ENCODE assay signal across 10 cellular contexts in genomic region chr11:118212781-118213565, GRCh38. TPM values are rescaled to one million over a fixed set of nuclear protein-coding genes. Genes with fewer than 3 reads are reported as not detected.
DNase-seq lines count a peak whose midpoint lies in the region; ATAC-seq, FAIRE-seq and TF ChIP-seq lines count a peak whose summit lies in the region.
"Had no signal": no experiment of that assay in that cellular context is flagged by ENCODE, and none has a peak within 500 bp of the region (broad histone marks: within the 10 kb centered on the region; RNA-seq: fewer than 3 reads in every experiment).

No MANE protein-coding gene starts in this region.

- H3K79me2 ChIP-seq in GM12878 (ENCODE audit: control insufficient read depth, insufficient read depth, low read length) (no peaks in the 10 kb centered on the region), neural progenitor cell (ENCODE audit: low read depth) (no peaks in the 10 kb centered on the region)

- TF ChIP-seq CTCF in GM12878 (IDR thresholded peaks at IDR 0.05 in 2 of 3, conservative IDR thresholded peaks at IDR 0.05 in 1 of 3; ENCODE audit: control insufficient read depth in 2 of 3, extremely low read depth in 1 of 3, insufficient read depth in 1 of 3, low read depth in 3 of 3, low read length in 3 of 3) = no peak
- TF ChIP-seq CTCF in neural progenitor cell (IDR thresholded peaks at IDR 0.05) = no peak

- WGBS in GM12878 (ENCODE audit: insufficient coverage, insufficient replicate concordance, low lambda C conversion rate, missing lambda C conversion rate) = 72% methylated on average over 5 of the region's 5 CpGs

- peaks cover 91% of the 10 kb centered on the region for H3K4me1 Mint-ChIP-seq in activated CD8-positive, alpha-beta memory T cell treated with anti-CD3 and anti-CD28 coated beads, Interleukin-2, amount 10 ng/mL, durations not matched to agents 7 days and 5 days
- peaks cover 26% of the 10 kb centered on the region for H3K4me1 Mint-ChIP-seq in neural progenitor cell

- CTCF ChIA-PET in activated CD8-positive, alpha-beta memory T cell treated with anti-CD3 and anti-CD28 coated beads, Interleukin-2, amount 10 ng/mL, durations not matched to agents 7 days and 5 days (lab: Charles Lee) = interaction anchor here (1.3 to 4.7 kb wide), 8 partner anchors 8 to 83 kb away, joined by 6 to 28 read pairs (median 14); partner anchors contain the start of gene JAML
- CTCF ChIA-PET in GM12878 (lab: Yijun Ruan, JAX) = interaction anchor here (0.6 to 6.9 kb wide), 10 partner anchors 10 to 83 kb away, joined by 3 to 62 read pairs (median 4); partner anchors contain the start of gene JAML

- H3K4me1 ChIP-seq in GM12878 (ENCODE audit: control insufficient read depth, insufficient read depth, low read length) (peaks cover 36% of the 10 kb centered on the region), neural progenitor cell (peaks cover 47% of the 10 kb centered on the region)

- peaks cover 62% of the 10 kb centered on the region for H3K36me3 Mint-ChIP-seq in activated CD8-positive, alpha-beta memory T cell treated with anti-CD3 and anti-CD28 coated beads, Interleukin-2, amount 10 ng/mL, durations not matched to agents 7 days and 5 days
- no peaks in the 10 kb centered on the region for H3K36me3 Mint-ChIP-seq in neural progenitor cell

- no peak for DNase-seq in activated CD8-positive, alpha-beta memory T cell treated with anti-CD3 and anti-CD28 coated beads, Interleukin-2, amount 10 ng/mL, durations not matched to agents 7 days and 5 days
- DNase-seq in activated CD8-positive, alpha-beta memory T cell treated with anti-CD3 and anti-CD28 coated beads, Interleukin-2, amount 50 U/mL, for 4 hours = no peak
- DNase-seq in MV-4-11 (lab: John Stamatoyannopoulos, UW) = peak; percentile 88
- no peak for DNase-seq in GM12878 (ENCODE audit: low read depth, low spot score)
- DNase-seq in neural progenitor cell (ENCODE audit: low spot score) = peak; percentile 45
- DNase-seq in T1000 (lab: John Stamatoyannopoulos, UW) = no peak
- no peak for DNase-seq in hypothalamus (lab: John Stamatoyannopoulos, UW)
- no peak for DNase-seq in NCI-H1105 (lab: John Stamatoyannopoulos, UW)
- DNase-seq: NCI-H2029 treated with DMSO at 0.1 percent for 48 hours, SJCRH30 had no signal

- no peak overlapping the region for H3K4me2 ChIP-seq in GM12878 (ENCODE audit: control insufficient read depth, insufficient read depth)
- peak overlapping the region; percentile 59 for H3K4me2 ChIP-seq in neural progenitor cell

- H3K36me3 ChIP-seq in GM12878 (ENCODE audit: control insufficient read depth in 2 of 2, insufficient read depth in 2 of 2, low read length in 1 of 2) = no peaks in the 10 kb centered on the region
- no peaks in the 10 kb centered on the region for H3K36me3 ChIP-seq in neural progenitor cell
- H3K36me3 ChIP-seq: SJCRH30 had no signal

- no peak for FAIRE-seq in GM12878 (lab: Jason Lieb, UNC)

- H3K27me3 Mint-ChIP-seq in activated CD8-positive, alpha-beta memory T cell treated with anti-CD3 and anti-CD28 coated beads, Interleukin-2, amount 10 ng/mL, durations not matched to agents 7 days and 5 days = no peaks in the 10 kb centered on the region
- peaks cover 10% of the 10 kb centered on the region for H3K27me3 Mint-ChIP-seq in neural progenitor cell (ENCODE audit: insufficient read depth, low read depth)

- H3K9me3 ChIP-seq in GM12878 (replicated peaks; ENCODE audit: control insufficient read depth, insufficient read depth, low read length) (no peaks in the 10 kb centered on the region; the same call in 2 of the 3 replicates), neural progenitor cell (ENCODE audit: low read depth) (no peaks in the 10 kb centered on the region)
- H3K9me3 ChIP-seq: SJCRH30 had no signal

- TF ChIP-seq RAD21 in GM12878 (IDR thresholded peaks at IDR 0.05; ENCODE audit: insufficient read depth, low read depth, low read length) = no peak

- H3K9me3 Mint-ChIP-seq in activated CD8-positive, alpha-beta memory T cell treated with anti-CD3 and anti-CD28 coated beads, Interleukin-2, amount 10 ng/mL, durations not matched to agents 7 days and 5 days (ENCODE audit: low read depth) = no peaks in the 10 kb centered on the region
- H3K9me3 Mint-ChIP-seq in neural progenitor cell = no peaks in the 10 kb centered on the region

- TF ChIP-seq POLR2A in GM12878 (IDR thresholded peaks at IDR 0.05; ENCODE audit: low read depth, low read length) = no peak

- TF ChIP-seq EP300 in GM12878 (IDR thresholded peaks at IDR 0.05; ENCODE audit: borderline replicate concordance in 1 of 2, control insufficient read depth in 1 of 2, low read depth in 2 of 2, low read length in 2 of 2) = no peak

- H3K9ac ChIP-seq in GM12878 (ENCODE audit: control insufficient read depth, insufficient read depth, low read length) (no peak overlapping the region), neural progenitor cell (no peak overlapping the region)

- SMC1A ChIA-PET in GM12878 (lab: Charles Lee; ENCODE audit: uncharacterized antibody, unreplicated experiment) = interaction anchor here (0.8 to 5.8 kb wide), 14 partner anchors 10 to 70 kb away, joined by 3 to 80 read pairs (median 9); partner anchors contain the start of genes JAML and MPZL3

- POLR2A ChIA-PET in GM12878 (lab: Charles Lee) = interaction anchor here (0.7 to 1.2 kb wide), 4 partner anchors 14 to 48 kb away, joined by 3 read pairs; no protein-coding TSS in a partner anchor

- H3K4me3 Mint-ChIP-seq in activated CD8-positive, alpha-beta memory T cell treated with anti-CD3 and anti-CD28 coated beads, Interleukin-2, amount 10 ng/mL, durations not matched to agents 7 days and 5 days = peak overlapping the region; percentile 79
- H3K4me3 Mint-ChIP-seq in neural progenitor cell = no peak overlapping the region

- intact Hi-C loops in GM12878 (cut with micrococcal nuclease; ENCODE audit: unreplicated experiment) = no loop called here

- no peak overlapping the region for H2AFZ ChIP-seq in GM12878 (ENCODE audit: control insufficient read depth, low read depth, low read length)
- H2AFZ ChIP-seq in neural progenitor cell (replicated peaks) = peak overlapping the region; percentile 44

- RAD21 ChIA-PET in GM12878 (lab: Charles Lee; ENCODE audit: unreplicated experiment) = interaction anchor here (1.1 to 4.2 kb wide), 4 partner anchors 10 to 36 kb away, joined by 3 to 43 read pairs (median 15); partner anchors contain the start of gene JAML

- in situ Hi-C loops in GM12878 (cut with MboI) = no loop called here

- no peak for ATAC-seq in activated CD8-positive, alpha-beta memory T cell treated with anti-CD3 and anti-CD28 coated beads, Interleukin-2, amount 10 ng/mL, durations not matched to agents 7 days and 5 days
- ATAC-seq in GM12878 = no peak

- H3K27ac Mint-ChIP-seq in activated CD8-positive, alpha-beta memory T cell treated with anti-CD3 and anti-CD28 coated beads, Interleukin-2, amount 10 ng/mL, durations not matched to agents 7 days and 5 days = peak overlapping the region; percentile 98
- no peak overlapping the region for H3K27ac Mint-ChIP-seq in neural progenitor cell

- BruUV-seq in GM12878 (replicated peaks; lab: Mats Ljungman, UMichigan) = no TSS peak

- peaks cover 45% of the 10 kb centered on the region for H3F3A ChIP-seq in neural progenitor cell (ENCODE audit: low read depth)

- H3K27me3 ChIP-seq in GM12878 (replicated peaks in 1 of 2; ENCODE audit: control insufficient read depth in 2 of 2, insufficient read depth in 2 of 2, low read length in 1 of 2) (no peaks in the 10 kb centered on the region), neural progenitor cell (no peaks in the 10 kb centered on the region)
- H3K27me3 ChIP-seq: SJCRH30 had no signal

- no peak overlapping the region for H3K4me3 ChIP-seq in GM12878
- H3K4me3 ChIP-seq in neural progenitor cell = no peak overlapping the region
- H3K4me3 ChIP-seq: SJCRH30 had no signal

- H4K20me1 ChIP-seq in GM12878 (ENCODE audit: control insufficient read depth, insufficient read depth) = no peaks in the 10 kb centered on the region
- H4K20me1 ChIP-seq in neural progenitor cell (ENCODE audit: low read depth) = no peaks in the 10 kb centered on the region

- H3K27ac ChIP-seq in GM12878 (ENCODE audit: control insufficient read depth, insufficient read depth) = no peak overlapping the region
- peak overlapping the region; percentile 63 for H3K27ac ChIP-seq in neural progenitor cell
- H3K27ac ChIP-seq: SJCRH30 had no signal

RNA-seq across cellular contexts. Expression of gene JAML, which starts 11.8 kb away (rescaled TPM):
- total RNA-seq in activated CD8-positive, alpha-beta memory T cell treated with anti-CD3 and anti-CD28 coated beads, Interleukin-2, amount 10 ng/mL, durations not matched to agents 7 days and 5 days = 100 to 1,000 TPM; 139 to 142 TPM
- 12.6 TPM in 2 replicates for total RNA-seq in GM12878 (2013; cell fraction: nucleolus; rRNA removed)
- total RNA-seq in GM12878 (2014; rRNA removed) = 2.9 and 5.0 TPM in 2 replicates
- 3.4 and 4.7 TPM in 2 replicates for total RNA-seq in GM12878 (2014; rRNA removed; fragmentation: Illumina TruSeq; extraction: Trizol)
- total RNA-seq in GM12878 (2021) = 2.4 and 3.7 TPM in 2 replicates
- 0.88 TPM for polyA plus RNA-seq in GM12878 (2011; ENCODE audit: low read depth)
- 0.50 and 0.60 TPM in 2 replicates for polyA plus RNA-seq in GM12878 (2011; rRNA removed)
- polyA plus RNA-seq in GM12878 (2011; cell fraction: cytosol; rRNA removed) = 0.25 and 0.27 TPM in 2 replicates
- 1.2 and 1.5 TPM in 2 replicates for polyA plus RNA-seq in GM12878 (2011; cell fraction: nucleus; rRNA removed)
- polyA plus RNA-seq in GM12878 (2012) = 0.62 and 1.2 TPM in 2 replicates
- polyA plus RNA-seq in GM12878 (2014; fragmentation: Illumina TruSeq; extraction: Trizol) = 4.8 and 6.1 TPM in 2 replicates
- polyA plus RNA-seq in GM12878 (2014; fragmentation: Nextera tagmentation; extraction: Ambion mirVana) = 1 to 10 TPM; 2.9 to 3.5 TPM
- polyA plus RNA-seq in GM12878 (2014; rRNA removed) = 2.1 and 4.0 TPM in 2 replicates
- 1 to 10 TPM; 7.7 to 8.1 TPM for polyA plus RNA-seq in GM12878 (2016; fragmentation: Nextera tagmentation; extraction: Ambion mirVana)
- 0.31 and 0.66 TPM in 2 replicates for polyA minus RNA-seq in GM12878 (2011; rRNA and poly(A)+ RNA removed)
- not detected in 2 replicates for polyA minus RNA-seq in GM12878 (2011; cell fraction: cytosol; rRNA and poly(A)+ RNA removed)
- 0.57 and 0.85 TPM in 2 replicates for polyA minus RNA-seq in GM12878 (2011; cell fraction: nucleus; rRNA and poly(A)+ RNA removed)
- 0.09 TPM in 1 of 2 replicates, not detected in the other for total RNA-seq in neural progenitor cell (ENCODE audit: low replicate concordance)
- total RNA-seq: SJCRH30 had no signal

RNA-seq across cellular contexts. Expression of gene SCN2B, which starts 36.5 kb away (rescaled TPM):
- not detected for total RNA-seq in activated CD8-positive, alpha-beta memory T cell treated with anti-CD3 and anti-CD28 coated beads, Interleukin-2, amount 10 ng/mL, durations not matched to agents 7 days and 5 days
- not detected in 2 replicates for total RNA-seq in GM12878 (2013; cell fraction: nucleolus; rRNA removed)
- total RNA-seq in GM12878 (2014; rRNA removed) = 0.05 TPM in 1 of 2 replicates, not detected in the other
- not detected in 2 replicates for total RNA-seq in GM12878 (2014; rRNA removed; fragmentation: Illumina TruSeq; extraction: Trizol)
- not detected in 2 replicates for total RNA-seq in GM12878 (2021)
- not detected for polyA plus RNA-seq in GM12878 (2011; ENCODE audit: low read depth)
- 0.01 TPM in 1 of 2 replicates, not detected in the other for polyA plus RNA-seq in GM12878 (2011; rRNA removed)
- polyA plus RNA-seq in GM12878 (2011; cell fraction: cytosol; rRNA removed) = not detected in 2 replicates
- not detected in 2 replicates for polyA plus RNA-seq in GM12878 (2011; cell fraction: nucleus; rRNA removed)
- polyA plus RNA-seq in GM12878 (2012) = not detected in 2 replicates
- not detected in 2 replicates for polyA plus RNA-seq in GM12878 (2014; fragmentation: Illumina TruSeq; extraction: Trizol)
- not detected for polyA plus RNA-seq in GM12878 (2014; fragmentation: Nextera tagmentation; extraction: Ambion mirVana)
- polyA plus RNA-seq in GM12878 (2014; rRNA removed) = not detected in 2 replicates
- not detected for polyA plus RNA-seq in GM12878 (2016; fragmentation: Nextera tagmentation; extraction: Ambion mirVana)
- not detected in 2 replicates for polyA minus RNA-seq in GM12878 (2011; rRNA and poly(A)+ RNA removed)
- polyA minus RNA-seq in GM12878 (2011; cell fraction: cytosol; rRNA and poly(A)+ RNA removed) = not detected in 2 replicates
- polyA minus RNA-seq in GM12878 (2011; cell fraction: nucleus; rRNA and poly(A)+ RNA removed) = not detected in 2 replicates
- total RNA-seq in neural progenitor cell (ENCODE audit: low replicate concordance) = 0.15 and 0.37 TPM in 2 replicates
- total RNA-seq: SJCRH30 had no signal

RNA-seq across cellular contexts. Expression of gene MPZL3, which starts 39.2 kb away (rescaled TPM):
- 10 to 100 TPM; 20.4 to 28.4 TPM for total RNA-seq in activated CD8-positive, alpha-beta memory T cell treated with anti-CD3 and anti-CD28 coated beads, Interleukin-2, amount 10 ng/mL, durations not matched to agents 7 days and 5 days
- total RNA-seq in GM12878 (2013; cell fraction: nucleolus; rRNA removed) = 5.2 and 5.4 TPM in 2 replicates
- total RNA-seq in GM12878 (2014; rRNA removed) = 7.3 and 9.8 TPM in 2 replicates
- total RNA-seq in GM12878 (2014; rRNA removed; fragmentation: Illumina TruSeq; extraction: Trizol) = 6.6 TPM in 2 replicates
- total RNA-seq in GM12878 (2021) = 5.6 and 6.4 TPM in 2 replicates
- 1.7 TPM for polyA plus RNA-seq in GM12878 (2011; ENCODE audit: low read depth)
- 5.5 and 8.5 TPM in 2 replicates for polyA plus RNA-seq in GM12878 (2011; rRNA removed)
- polyA plus RNA-seq in GM12878 (2011; cell fraction: cytosol; rRNA removed) = 3.0 TPM in 2 replicates
- 1.9 and 2.6 TPM in 2 replicates for polyA plus RNA-seq in GM12878 (2011; cell fraction: nucleus; rRNA removed)
- polyA plus RNA-seq in GM12878 (2012) = 2.2 and 2.4 TPM in 2 replicates
- 6.0 and 8.0 TPM in 2 replicates for polyA plus RNA-seq in GM12878 (2014; fragmentation: Illumina TruSeq; extraction: Trizol)
- 1 to 10 TPM; 2.1 to 7.5 TPM for polyA plus RNA-seq in GM12878 (2014; fragmentation: Nextera tagmentation; extraction: Ambion mirVana)
- 4.6 and 7.0 TPM in 2 replicates for polyA plus RNA-seq in GM12878 (2014; rRNA removed)
- 1 to 10 TPM; 4.0 to 4.7 TPM for polyA plus RNA-seq in GM12878 (2016; fragmentation: Nextera tagmentation; extraction: Ambion mirVana)
- polyA minus RNA-seq in GM12878 (2011; rRNA and poly(A)+ RNA removed) = 6.7 and 8.9 TPM in 2 replicates
- polyA minus RNA-seq in GM12878 (2011; cell fraction: cytosol; rRNA and poly(A)+ RNA removed) = 1.6 and 2.2 TPM in 2 replicates
- 0.73 and 0.86 TPM in 2 replicates for polyA minus RNA-seq in GM12878 (2011; cell fraction: nucleus; rRNA and poly(A)+ RNA removed)
- total RNA-seq in neural progenitor cell (ENCODE audit: low replicate concordance) = 1.1 and 5.7 TPM in 2 replicates

RNA-seq across cellular contexts. Expression of gene MPZL2, which starts 51.1 kb away (rescaled TPM):
- total RNA-seq in activated CD8-positive, alpha-beta memory T cell treated with anti-CD3 and anti-CD28 coated beads, Interleukin-2, amount 10 ng/mL, durations not matched to agents 7 days and 5 days = 1 to 10 TPM; 3.0 to 3.2 TPM
- total RNA-seq in GM12878 (2013; cell fraction: nucleolus; rRNA removed) = 1.6 and 1.8 TPM in 2 replicates
- 3.3 and 4.0 TPM in 2 replicates for total RNA-seq in GM12878 (2014; rRNA removed)
- 3.0 and 3.1 TPM in 2 replicates for total RNA-seq in GM12878 (2014; rRNA removed; fragmentation: Illumina TruSeq; extraction: Trizol)
- total RNA-seq in GM12878 (2021) = 3.2 and 4.4 TPM in 2 replicates
- not detected for polyA plus RNA-seq in GM12878 (2011; ENCODE audit: low read depth)
- 0.76 and 0.81 TPM in 2 replicates for polyA plus RNA-seq in GM12878 (2011; rRNA removed)
- 0.37 and 0.45 TPM in 2 replicates for polyA plus RNA-seq in GM12878 (2011; cell fraction: cytosol; rRNA removed)
- 0.89 and 1.5 TPM in 2 replicates for polyA plus RNA-seq in GM12878 (2011; cell fraction: nucleus; rRNA removed)
- polyA plus RNA-seq in GM12878 (2012) = 0.15 and 0.17 TPM in 2 replicates
- polyA plus RNA-seq in GM12878 (2014; fragmentation: Illumina TruSeq; extraction: Trizol) = 4.8 and 5.2 TPM in 2 replicates
- 1 to 10 TPM; 4.2 to 4.5 TPM for polyA plus RNA-seq in GM12878 (2014; fragmentation: Nextera tagmentation; extraction: Ambion mirVana)
- polyA plus RNA-seq in GM12878 (2014; rRNA removed) = 2.5 and 2.6 TPM in 2 replicates
- polyA plus RNA-seq in GM12878 (2016; fragmentation: Nextera tagmentation; extraction: Ambion mirVana) = 1 to 10 TPM in 1 of 2 experiments, under 1 TPM in 1; 0.88 to 1.6 TPM
- polyA minus RNA-seq in GM12878 (2011; rRNA and poly(A)+ RNA removed) = 0.21 and 0.44 TPM in 2 replicates
- polyA minus RNA-seq in GM12878 (2011; cell fraction: cytosol; rRNA and poly(A)+ RNA removed) = not detected in 2 replicates
- polyA minus RNA-seq in GM12878 (2011; cell fraction: nucleus; rRNA and poly(A)+ RNA removed) = 0.12 TPM in 1 of 2 replicates, not detected in the other
- total RNA-seq in neural progenitor cell (ENCODE audit: low replicate concordance) = 1.9 and 2.3 TPM in 2 replicates
- total RNA-seq: SJCRH30 had no signal

Comparison
In these comparisons a context has a peak if more than half of its experiments do, and no peak if none do; other contexts are left out.
1. DNase-seq: peak in MV-4-11 (single experiment) and neural progenitor cell (single experiment); none in activated CD8-positive, alpha-beta memory T cell treated with anti-CD3 and anti-CD28 coated beads, Interleukin-2, amount 10 ng/mL, durations not matched to agents 7 days and 5 days (single experiment), activated CD8-positive, alpha-beta memory T cell treated with anti-CD3 and anti-CD28 coated beads, Interleukin-2, amount 50 U/mL, for 4 hours (single experiment), GM12878 (single experiment), T1000 (single experiment), hypothalamus (0 of 51) and NCI-H1105 (single experiment).
2. RNA of gene JAML, which starts 11.8 kb away (total RNA-seq): 139 to 142 TPM in activated CD8-positive, alpha-beta memory T cell treated with anti-CD3 and anti-CD28 coated beads, Interleukin-2, amount 10 ng/mL, durations not matched to agents 7 days and 5 days; 2.4 to 12.6 TPM in GM12878 and 0.09 TPM in neural progenitor cell; every median in the first group is over 10 times any median in the second.